In genomic region chr18:52227536-52227935, GRCh38 we compare ENCODE assay signal across 10 cellular contexts.
"Had no signal": no experiment of that assay in that cellular context is flagged by ENCODE, and none has a peak within 500 bp of the region (broad histone marks: within the 10 kb centered on the region; RNA-seq: fewer than 3 reads in every experiment).

No MANE protein-coding gene starts in this region.

- H3K27ac ChIP-seq: GM23248, HL-60 had no signal

- ATAC-seq: HCT116, K562 had no signal

- H3K9ac ChIP-seq: GM23248 had no signal

- H3K4me1 ChIP-seq: HAP-1 had no signal

- H3K36me3 ChIP-seq: HAP-1 had no signal

- H3K9me3 ChIP-seq: HAP-1 had no signal

- DNase-seq: GM23248, GOT3, H7, HFFc6, IMR-90, KG1 had no signal

- H3K4me3 ChIP-seq: GM23248, HAP-1, K562 had no signal

- H2AFZ ChIP-seq: GM23248 had no signal
